Comparison of ENCODE assay signal across 8 cellular contexts in genomic region chr7:30322656-30323355, GRCh38. TPM values are rescaled to one million over a fixed set of nuclear protein-coding genes. Genes with fewer than 3 reads are reported as not detected.
DNase-seq lines count a peak whose midpoint lies in the region; ATAC-seq and TF ChIP-seq lines count a peak whose summit lies in the region.

No MANE protein-coding gene starts in this region.

- H3K4me1 ChIP-seq in OCI-LY7 (ENCODE audit: insufficient read depth, low read length, poor library complexity, severe bottlenecking): peaks cover 40% of the 10 kb centered on the region
- peaks cover 25% of the 10 kb centered on the region for H3K4me1 ChIP-seq in lower lobe of right lung
- peaks cover 15 to 20% of the 10 kb centered on the region in 2 donors for H3K4me1 ChIP-seq in thyroid gland

- no peaks in the 10 kb centered on the region for H4K20me1 ChIP-seq in OCI-LY7 (ENCODE audit: insufficient read depth, low read length)

- H3K4me2 ChIP-seq in OCI-LY7 (ENCODE audit: low read length): peak overlapping the region; percentile 99

- H3K9me3 ChIP-seq in OCI-LY7 (ENCODE audit: low read length) (no peaks in the 10 kb centered on the region), lower lobe of right lung (no peaks in the 10 kb centered on the region), thyroid gland (no peaks in the 10 kb centered on the region)

- H2AFZ ChIP-seq in OCI-LY7 (ENCODE audit: low read length): peak overlapping the region; percentile 41

- no TSS peak for BruUV-seq in OCI-LY7 (replicated peaks; lab: Mats Ljungman, UMichigan)

- peak overlapping the region; percentile 63 for H3K4me3 ChIP-seq in OCI-LY7 (ENCODE audit: low read depth, low read length, poor library complexity, severe bottlenecking)
- H3K4me3 ChIP-seq in lower lobe of right lung: peak overlapping the region; percentile 27
- H3K4me3 ChIP-seq in thyroid gland (replicated peaks in 1 of 3): no peak overlapping the region

- CTCF ChIA-PET in OCI-LY7 (lab: Charles Lee; ENCODE audit: unreplicated experiment): interaction anchor here (0.8 to 1.5 kb wide), 5 partner anchors 9 to 158 kb away, joined by 3 to 6 read pairs (median 4); no protein-coding TSS in a partner anchor

- intact Hi-C loops in OCI-LY7 (cut with micrococcal nuclease; ENCODE audit: unreplicated experiment): loop anchor here (2.0 kb wide), 3 partner anchors 22 to 36 kb away; no protein-coding TSS in a partner anchor
- intact Hi-C loops in lower lobe of right lung (cut with DNase I): no loop called here
- intact Hi-C loops in thyroid gland (cut with DNase I): no loop called here

- DNase-seq in OCI-LY7 (ENCODE audit: low spot score) (peak; percentile 36), lower lobe of right lung (no peak), thyroid gland (no peak), COLO829 (ENCODE audit: low spot score) (no peak), cerebellar nuclear complex (lab: John Stamatoyannopoulos, UW) (no peak)
- no peak for DNase-seq in activated CD4-positive, alpha-beta T cell treated with anti-CD3 and anti-CD28 coated beads, Interleukin-2, amount 50 U/mL, for 4 hours

- TF ChIP-seq CTCF in OCI-LY7 (conservative IDR thresholded peaks at IDR 0.05; ENCODE audit: low read length) (0 out of 2 replicates have a peak, but pooled peaks have one; percentile 31), lower lobe of right lung (IDR thresholded peaks at IDR 0.05) (no peak), thyroid gland (IDR thresholded peaks at IDR 0.05) (no peak)

- ATAC-seq in HG02588 (IDR thresholded peaks at IDR 0.05; ENCODE audit: unreplicated experiment) (peak; percentile 47), lower lobe of right lung (peak in 1 of 2 donors; percentile 36)

- peaks cover 79% of the 10 kb centered on the region for H3K79me2 ChIP-seq in OCI-LY7 (ENCODE audit: insufficient read depth, low read depth, low read length)

- H3K27ac ChIP-seq in OCI-LY7 (ENCODE audit: low read depth, low read length, poor library complexity, severe bottlenecking) (peak overlapping the region; percentile 78), lower lobe of right lung (peak overlapping the region; percentile 60), thyroid gland (no peak overlapping the region)

- POLR2A ChIA-PET in OCI-LY7 (lab: Charles Lee): interaction anchor here (0.5 to 3.7 kb wide), 19 partner anchors 8 to 367 kb away, joined by 3 to 21 read pairs (median 6); no protein-coding TSS in a partner anchor

- no peaks in the 10 kb centered on the region for H3K9me2 ChIP-seq in OCI-LY7 (ENCODE audit: insufficient read depth, low read length)

- TF ChIP-seq POLR2A in GM18526 (IDR thresholded peaks at IDR 0.05; ENCODE audit: extremely low read depth, insufficient read length): peak; percentile 0
- no peak for TF ChIP-seq POLR2A in thyroid gland (IDR thresholded peaks at IDR 0.05)

- H3K36me3 ChIP-seq in OCI-LY7 (ENCODE audit: insufficient read depth, low read length) (peaks cover 17% of the 10 kb centered on the region), lower lobe of right lung (peaks cover 5% of the 10 kb centered on the region), thyroid gland (no peaks in the 10 kb centered on the region)

- H3K27me3 ChIP-seq in lower lobe of right lung (ENCODE audit: low read depth) (no peaks in the 10 kb centered on the region), thyroid gland (no peaks in the 10 kb centered on the region)

- 59 to 69% methylated on average over 2 of the region's 2 CpGs for WGBS in thyroid gland, 2 donors

RNA-seq across cellular contexts. Expression of gene ZNRF2, which starts 38.4 kb away (rescaled TPM):
- total RNA-seq in OCI-LY7 (2014; rRNA removed; shearing (Covaris generic)): 18.0 and 24.7 TPM in 2 replicates
- total RNA-seq in OCI-LY7 (2022): 21.2 and 25.7 TPM in 2 replicates
- total RNA-seq in lower lobe of right lung: 26.6 TPM
- total RNA-seq in thyroid gland: 10 to 100 TPM; 44.2 to 57.4 (median 48.0) TPM

Comparison
In these comparisons a context has a peak if more than half of its experiments do, and no peak if none do; other contexts are left out.
1. H3K27ac ChIP-seq: peak in OCI-LY7 (single experiment) and lower lobe of right lung (single experiment); none in thyroid gland (0 of 3).
2. H3K4me3 ChIP-seq: peak in OCI-LY7 (single experiment) and lower lobe of right lung (single experiment); none in thyroid gland (0 of 3).